1 cellular context compared by ENCODE assay signal in the genomic region with DNA sequence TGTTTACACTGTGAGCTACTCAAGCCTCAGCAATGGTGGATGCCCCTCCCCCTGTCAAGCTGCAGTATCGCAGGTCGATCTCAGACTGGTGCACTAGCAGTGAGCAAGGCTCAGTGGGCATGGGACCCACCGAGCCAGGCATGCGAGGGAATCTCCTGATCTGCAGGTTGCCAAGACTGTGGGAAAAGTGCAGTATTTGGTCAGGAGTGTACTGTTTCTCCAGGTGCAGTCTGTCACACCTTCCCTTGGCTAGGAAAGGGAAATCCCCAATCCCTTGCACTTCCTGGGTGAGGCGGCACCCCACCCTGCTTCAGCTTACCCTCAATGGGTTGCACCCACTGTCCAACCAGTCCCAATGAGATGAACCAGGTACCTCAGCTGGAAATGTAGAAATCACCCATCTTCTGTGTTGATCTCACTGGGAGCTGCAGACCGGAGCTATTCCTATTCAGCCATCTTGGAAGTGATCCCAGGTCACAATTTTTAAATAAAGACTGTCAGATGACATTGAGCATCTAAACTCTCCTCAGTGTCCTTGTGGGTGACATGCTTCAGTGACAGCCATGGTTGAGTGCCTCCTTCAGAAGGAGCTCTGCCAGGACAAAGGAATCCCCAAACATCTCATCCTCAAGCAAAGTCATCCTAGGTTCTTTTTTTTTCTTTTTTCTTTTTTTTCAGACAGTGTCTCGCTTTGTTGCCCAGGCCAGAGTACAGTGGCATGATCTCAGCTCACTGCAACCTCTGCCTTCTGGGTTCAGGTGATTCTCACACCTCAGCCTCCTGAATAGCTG.
TF ChIP-seq lines count a peak whose summit lies in the region.

No MANE protein-coding gene starts in this region.

TF ChIP-seq in GM23338, 12 proteins besides CTCF, POLR2A, EP300 and RAD21 (continued from another document):
- TF ChIP-seq ZNF462 (CRISPR knock-in tag; IDR thresholded peaks at IDR 0.05) (no peak), ZNF331 (CRISPR knock-in tag; IDR thresholded peaks at IDR 0.05; ENCODE audit: low read depth) (no peak), ETS1 (IDR thresholded peaks at IDR 0.05) (no peak), JUNB (IDR thresholded peaks at IDR 0.05; ENCODE audit: unreplicated experiment) (no peak)
- TF ChIP-seq, protein P1, sequence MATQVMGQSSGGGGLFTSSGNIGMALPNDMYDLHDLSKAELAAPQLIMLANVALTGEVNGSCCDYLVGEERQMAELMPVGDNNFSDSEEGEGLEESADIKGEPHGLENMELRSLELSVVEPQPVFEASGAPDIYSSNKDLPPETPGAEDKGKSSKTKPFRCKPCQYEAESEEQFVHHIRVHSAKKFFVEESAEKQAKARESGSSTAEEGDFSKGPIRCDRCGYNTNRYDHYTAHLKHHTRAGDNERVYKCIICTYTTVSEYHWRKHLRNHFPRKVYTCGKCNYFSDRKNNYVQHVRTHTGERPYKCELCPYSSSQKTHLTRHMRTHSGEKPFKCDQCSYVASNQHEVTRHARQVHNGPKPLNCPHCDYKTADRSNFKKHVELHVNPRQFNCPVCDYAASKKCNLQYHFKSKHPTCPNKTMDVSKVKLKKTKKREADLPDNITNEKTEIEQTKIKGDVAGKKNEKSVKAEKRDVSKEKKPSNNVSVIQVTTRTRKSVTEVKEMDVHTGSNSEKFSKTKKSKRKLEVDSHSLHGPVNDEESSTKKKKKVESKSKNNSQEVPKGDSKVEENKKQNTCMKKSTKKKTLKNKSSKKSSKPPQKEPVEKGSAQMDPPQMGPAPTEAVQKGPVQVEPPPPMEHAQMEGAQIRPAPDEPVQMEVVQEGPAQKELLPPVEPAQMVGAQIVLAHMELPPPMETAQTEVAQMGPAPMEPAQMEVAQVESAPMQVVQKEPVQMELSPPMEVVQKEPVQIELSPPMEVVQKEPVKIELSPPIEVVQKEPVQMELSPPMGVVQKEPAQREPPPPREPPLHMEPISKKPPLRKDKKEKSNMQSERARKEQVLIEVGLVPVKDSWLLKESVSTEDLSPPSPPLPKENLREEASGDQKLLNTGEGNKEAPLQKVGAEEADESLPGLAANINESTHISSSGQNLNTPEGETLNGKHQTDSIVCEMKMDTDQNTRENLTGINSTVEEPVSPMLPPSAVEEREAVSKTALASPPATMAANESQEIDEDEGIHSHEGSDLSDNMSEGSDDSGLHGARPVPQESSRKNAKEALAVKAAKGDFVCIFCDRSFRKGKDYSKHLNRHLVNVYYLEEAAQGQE (IDR thresholded peaks at IDR 0.05; ENCODE audit: unreplicated experiment): no peak
